Comparison of ENCODE assay signal across 1 cellular context in the genomic region with DNA sequence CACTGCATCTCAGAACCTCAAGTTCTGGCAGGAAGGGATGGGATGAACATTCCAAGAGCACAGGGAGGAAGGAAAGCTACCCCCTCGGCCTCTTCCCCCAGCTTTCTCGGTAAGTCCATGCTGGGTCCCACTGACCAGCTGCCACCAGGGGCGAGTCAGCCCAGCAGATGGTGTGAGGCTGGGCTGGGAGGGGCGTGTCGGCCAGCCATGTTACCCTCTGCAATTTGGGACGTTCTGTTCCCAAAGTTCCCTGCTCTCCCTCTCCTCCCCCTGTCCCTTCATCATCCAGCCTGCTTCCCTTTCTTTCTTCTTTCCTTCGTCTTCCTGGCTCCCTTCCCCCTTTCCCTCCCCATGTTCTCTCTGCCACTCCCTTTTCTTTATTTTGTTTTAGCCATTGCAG.
TF ChIP-seq lines count a peak whose summit lies in the region.

No MANE protein-coding gene starts in this region.

TF ChIP-seq in HepG2, 621 proteins besides CTCF, POLR2A, EP300 and RAD21 (continued from another document):
- no peak for TF ChIP-seq HNF4G (IDR thresholded peaks at IDR 0.05; ENCODE audit: borderline replicate concordance, low read depth, low read length)
- TF ChIP-seq HNF4G (CRISPR knock-in tag; IDR thresholded peaks at IDR 0.05; ENCODE audit: borderline replicate concordance, low read depth) = no peak
- TF ChIP-seq ZNF616 (CRISPR knock-in tag; IDR thresholded peaks at IDR 0.05; ENCODE audit: low read depth) = no peak
- no peak for TF ChIP-seq SMAD3 (CRISPR knock-in tag; IDR thresholded peaks at IDR 0.05)
- TF ChIP-seq HOXA3 (CRISPR knock-in tag; IDR thresholded peaks at IDR 0.05) = no peak
- TF ChIP-seq, protein P1, sequence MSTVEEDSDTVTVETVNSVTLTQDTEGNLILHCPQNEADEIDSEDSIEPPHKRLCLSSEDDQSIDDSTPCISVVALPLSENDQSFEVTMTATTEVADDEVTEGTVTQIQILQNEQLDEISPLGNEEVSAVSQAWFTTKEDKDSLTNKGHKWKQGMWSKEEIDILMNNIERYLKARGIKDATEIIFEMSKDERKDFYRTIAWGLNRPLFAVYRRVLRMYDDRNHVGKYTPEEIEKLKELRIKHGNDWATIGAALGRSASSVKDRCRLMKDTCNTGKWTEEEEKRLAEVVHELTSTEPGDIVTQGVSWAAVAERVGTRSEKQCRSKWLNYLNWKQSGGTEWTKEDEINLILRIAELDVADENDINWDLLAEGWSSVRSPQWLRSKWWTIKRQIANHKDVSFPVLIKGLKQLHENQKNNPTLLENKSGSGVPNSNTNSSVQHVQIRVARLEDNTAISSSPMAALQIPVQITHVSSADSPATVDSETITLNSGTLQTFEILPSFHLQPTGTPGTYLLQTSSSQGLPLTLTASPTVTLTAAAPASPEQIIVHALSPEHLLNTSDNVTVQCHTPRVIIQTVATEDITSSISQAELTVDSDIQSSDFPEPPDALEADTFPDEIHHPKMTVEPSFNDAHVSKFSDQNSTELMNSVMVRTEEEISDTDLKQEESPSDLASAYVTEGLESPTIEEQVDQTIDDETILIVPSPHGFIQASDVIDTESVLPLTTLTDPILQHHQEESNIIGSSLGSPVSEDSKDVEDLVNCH (CRISPR knock-in tag; IDR thresholded peaks at IDR 0.05) = no peak
- no peak for TF ChIP-seq PHF20 (CRISPR knock-in tag; IDR thresholded peaks at IDR 0.05)
- TF ChIP-seq ZNF678 (CRISPR knock-in tag; IDR thresholded peaks at IDR 0.05) = no peak
- TF ChIP-seq, protein P2, sequence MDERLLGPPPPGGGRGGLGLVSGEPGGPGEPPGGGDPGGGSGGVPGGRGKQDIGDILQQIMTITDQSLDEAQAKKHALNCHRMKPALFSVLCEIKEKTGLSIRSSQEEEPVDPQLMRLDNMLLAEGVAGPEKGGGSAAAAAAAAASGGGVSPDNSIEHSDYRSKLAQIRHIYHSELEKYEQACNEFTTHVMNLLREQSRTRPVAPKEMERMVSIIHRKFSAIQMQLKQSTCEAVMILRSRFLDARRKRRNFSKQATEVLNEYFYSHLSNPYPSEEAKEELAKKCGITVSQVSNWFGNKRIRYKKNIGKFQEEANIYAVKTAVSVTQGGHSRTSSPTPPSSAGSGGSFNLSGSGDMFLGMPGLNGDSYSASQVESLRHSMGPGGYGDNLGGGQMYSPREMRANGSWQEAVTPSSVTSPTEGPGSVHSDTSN (CRISPR knock-in tag; IDR thresholded peaks at IDR 0.05) = no peak
- TF ChIP-seq, protein P3, sequence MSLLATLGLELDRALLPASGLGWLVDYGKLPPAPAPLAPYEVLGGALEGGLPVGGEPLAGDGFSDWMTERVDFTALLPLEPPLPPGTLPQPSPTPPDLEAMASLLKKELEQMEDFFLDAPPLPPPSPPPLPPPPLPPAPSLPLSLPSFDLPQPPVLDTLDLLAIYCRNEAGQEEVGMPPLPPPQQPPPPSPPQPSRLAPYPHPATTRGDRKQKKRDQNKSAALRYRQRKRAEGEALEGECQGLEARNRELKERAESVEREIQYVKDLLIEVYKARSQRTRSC (CRISPR knock-in tag; IDR thresholded peaks at IDR 0.05; ENCODE audit: low read depth) = no peak
- TF ChIP-seq, protein P4, sequence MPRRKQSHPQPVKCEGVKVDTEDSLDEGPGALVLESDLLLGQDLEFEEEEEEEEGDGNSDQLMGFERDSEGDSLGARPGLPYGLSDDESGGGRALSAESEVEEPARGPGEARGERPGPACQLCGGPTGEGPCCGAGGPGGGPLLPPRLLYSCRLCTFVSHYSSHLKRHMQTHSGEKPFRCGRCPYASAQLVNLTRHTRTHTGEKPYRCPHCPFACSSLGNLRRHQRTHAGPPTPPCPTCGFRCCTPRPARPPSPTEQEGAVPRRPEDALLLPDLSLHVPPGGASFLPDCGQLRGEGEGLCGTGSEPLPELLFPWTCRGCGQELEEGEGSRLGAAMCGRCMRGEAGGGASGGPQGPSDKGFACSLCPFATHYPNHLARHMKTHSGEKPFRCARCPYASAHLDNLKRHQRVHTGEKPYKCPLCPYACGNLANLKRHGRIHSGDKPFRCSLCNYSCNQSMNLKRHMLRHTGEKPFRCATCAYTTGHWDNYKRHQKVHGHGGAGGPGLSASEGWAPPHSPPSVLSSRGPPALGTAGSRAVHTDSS (CRISPR knock-in tag; conservative IDR thresholded peaks at IDR 0.05) = no peak
- TF ChIP-seq DNMT1 (CRISPR knock-in tag; IDR thresholded peaks at IDR 0.05) = no peak
- TF ChIP-seq, protein P5, sequence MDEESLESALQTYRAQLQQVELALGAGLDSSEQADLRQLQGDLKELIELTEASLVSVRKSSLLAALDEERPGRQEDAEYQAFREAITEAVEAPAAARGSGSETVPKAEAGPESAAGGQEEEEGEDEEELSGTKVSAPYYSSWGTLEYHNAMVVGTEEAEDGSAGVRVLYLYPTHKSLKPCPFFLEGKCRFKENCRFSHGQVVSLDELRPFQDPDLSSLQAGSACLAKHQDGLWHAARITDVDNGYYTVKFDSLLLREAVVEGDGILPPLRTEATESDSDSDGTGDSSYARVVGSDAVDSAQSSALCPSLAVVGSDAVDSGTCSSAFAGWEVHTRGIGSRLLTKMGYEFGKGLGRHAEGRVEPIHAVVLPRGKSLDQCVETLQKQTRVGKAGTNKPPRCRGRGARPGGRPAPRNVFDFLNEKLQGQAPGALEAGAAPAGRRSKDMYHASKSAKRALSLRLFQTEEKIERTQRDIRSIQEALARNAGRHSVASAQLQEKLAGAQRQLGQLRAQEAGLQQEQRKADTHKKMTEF (CRISPR knock-in tag; IDR thresholded peaks at IDR 0.05) = no peak
- TF ChIP-seq ZNF556 (CRISPR knock-in tag; IDR thresholded peaks at IDR 0.05; ENCODE audit: borderline replicate concordance) = no peak
TF ChIP-seq in HepG2: peak in this region for 0.
